In the genomic region with DNA sequence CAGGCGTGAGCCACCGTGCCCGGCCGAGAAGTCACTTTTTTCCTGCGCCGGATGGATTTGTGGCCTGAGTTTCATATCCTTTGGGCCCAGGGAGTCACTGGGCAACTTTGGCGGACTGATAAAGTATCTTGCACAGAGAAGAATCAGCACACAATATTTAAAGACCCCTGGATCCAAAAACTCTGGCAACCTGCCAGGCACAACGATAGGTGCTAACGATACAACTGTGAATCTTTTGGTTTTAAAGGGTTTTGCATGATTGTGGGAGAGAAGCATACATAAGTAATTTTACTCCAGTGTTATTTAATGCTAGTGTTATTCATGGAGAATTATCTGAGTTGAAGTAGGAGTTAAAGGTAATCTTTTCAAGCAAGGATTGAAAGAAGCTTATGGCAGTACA, we compare ENCODE assay signal across 29 cellular contexts.
"Had no signal": no experiment of that assay in that cellular context is flagged by ENCODE, and none has a peak within 500 bp of the region (broad histone marks: within the 10 kb centered on the region; RNA-seq: fewer than 3 reads in every experiment).

No MANE protein-coding gene starts in this region.

- ATAC-seq: natural killer cell; pancreas; right cardiac atrium; stimulated activated effector memory CD8-positive, alpha-beta T cell treated with anti-CD3 and anti-CD28 coated beads, Interleukin-12 subunit alpha, Interleukin-12 subunit beta, amount 100 ng/mL, for 72 hours; upper lobe of right lung had no signal

- H3K9me3 ChIP-seq: neutrophil, pancreas, prostate gland, sigmoid colon, suprapubic skin, thoracic aorta, tibial artery, upper lobe of right lung had no signal

- H3K27me3 Mint-ChIP-seq: naive B cell; stimulated activated naive CD8-positive, alpha-beta T cell treated with anti-CD3 and anti-CD28 coated beads, Interleukin-15, Interleukin-2, amounts not matched to agents 100 ng/mL and 50 ng/mL, for 24 hours had no signal

- H3K27me3 ChIP-seq: hepatocyte, neural progenitor cell, neutrophil, pancreas, sigmoid colon, spleen, suprapubic skin, tibial artery, upper lobe of right lung had no signal

- H3K9ac ChIP-seq: neural progenitor cell had no signal

- FAIRE-seq: pancreas, small intestine, urothelium cell line had no signal

- H3K36me3 ChIP-seq: left ventricle myocardium inferior, neural progenitor cell, neutrophil, pancreas, prostate gland, sigmoid colon, spleen, suprapubic skin, thoracic aorta, tibial artery, upper lobe of right lung had no signal

- H3K4me3 ChIP-seq: hepatocyte, left ventricle myocardium inferior, lung, neural progenitor cell, pancreas, prostate gland, sigmoid colon, spleen, suprapubic skin, thoracic aorta, tibial artery, upper lobe of right lung had no signal

- H3K27ac Mint-ChIP-seq: mesothelial cell of epicardium; natural killer cell; neural progenitor cell; stimulated activated effector memory CD8-positive, alpha-beta T cell treated with anti-CD3 and anti-CD28 coated beads, Interleukin-12 subunit alpha, Interleukin-12 subunit beta, amount 100 ng/mL, for 72 hours; stimulated activated naive CD8-positive, alpha-beta T cell treated with anti-CD3 and anti-CD28 coated beads, Interleukin-15, Interleukin-2, amounts not matched to agents 100 ng/mL and 50 ng/mL, for 24 hours had no signal

- H3K4me1 Mint-ChIP-seq: naive B cell; natural killer cell; nephron progenitor cell; neural progenitor cell; stimulated activated effector memory CD8-positive, alpha-beta T cell treated with anti-CD3 and anti-CD28 coated beads, Interleukin-12 subunit alpha, Interleukin-12 subunit beta, amount 100 ng/mL, for 72 hours had no signal

- H2AFZ ChIP-seq: hepatocyte, neural progenitor cell had no signal

- H3K4me1 ChIP-seq: left ventricle myocardium inferior, neural progenitor cell, pancreas, prostate gland, sigmoid colon, spleen, suprapubic skin, tibial artery, upper lobe of right lung had no signal

- H3K4me2 ChIP-seq: hepatocyte, neural progenitor cell had no signal

- H3K27ac ChIP-seq: hepatocyte, left ventricle myocardium inferior, neural progenitor cell, neutrophil, pancreas, prostate gland, sigmoid colon, spleen, suprapubic skin, thoracic aorta, tibial artery, upper lobe of right lung had no signal

- DNase-seq: islet precursor cell; left ventricle myocardium inferior; mesendoderm; naive B cell; natural killer cell; nephron progenitor cell; occipital lobe; retina; right cardiac atrium; sigmoid colon; small intestine; spleen; stimulated activated CD4-positive, alpha-beta T cell treated with anti-CD3 and anti-CD28 coated beads, Interleukin-4, amount 100 ng/mL, for 24 hours; stimulated activated naive CD4-positive, alpha-beta T cell; tibial artery; trophoblast cell; upper lobe of right lung had no signal

- H3K4me3 Mint-ChIP-seq: mesothelial cell of epicardium; naive B cell; natural killer cell; nephron progenitor cell; neural progenitor cell; stimulated activated effector memory CD8-positive, alpha-beta T cell treated with anti-CD3 and anti-CD28 coated beads, Interleukin-12 subunit alpha, Interleukin-12 subunit beta, amount 100 ng/mL, for 72 hours; stimulated activated naive CD8-positive, alpha-beta T cell treated with anti-CD3 and anti-CD28 coated beads, Interleukin-15, Interleukin-2, amounts not matched to agents 100 ng/mL and 50 ng/mL, for 24 hours had no signal

- H3K36me3 Mint-ChIP-seq: mesothelial cell of epicardium; naive B cell; natural killer cell; stimulated activated effector memory CD8-positive, alpha-beta T cell treated with anti-CD3 and anti-CD28 coated beads, Interleukin-12 subunit alpha, Interleukin-12 subunit beta, amount 100 ng/mL, for 72 hours had no signal

- H3K79me2 ChIP-seq: hepatocyte had no signal
